1 cellular context compared by ENCODE assay signal in the genomic region with DNA sequence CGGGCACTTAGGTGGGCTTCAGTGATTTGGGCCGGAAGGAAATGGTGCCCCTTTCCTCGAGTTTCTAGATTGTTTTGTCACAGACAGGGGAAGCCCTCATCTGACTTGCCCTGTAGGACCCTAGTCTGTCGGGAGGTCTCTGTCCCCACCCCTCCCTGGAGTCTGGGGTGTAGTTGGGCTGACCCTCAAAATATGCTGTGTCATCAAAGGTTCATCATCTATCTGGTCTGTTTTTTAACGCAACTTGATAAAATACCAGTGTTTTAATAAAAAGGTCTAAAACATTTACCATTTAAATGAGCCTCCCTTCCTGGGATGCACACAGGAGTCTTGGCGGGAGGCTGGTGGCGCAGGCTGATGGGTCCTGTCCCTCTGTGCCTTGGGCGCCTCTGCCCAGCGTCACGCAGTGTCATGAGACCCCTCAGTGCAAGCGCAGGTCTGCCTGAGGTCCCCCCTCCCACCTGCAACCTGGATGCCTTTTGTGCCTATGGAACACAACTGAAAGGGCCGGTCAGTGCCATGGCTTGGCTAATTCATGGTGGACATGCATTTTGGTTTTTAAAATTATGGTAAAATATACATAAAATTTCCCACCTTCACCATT.
TF ChIP-seq lines count a peak whose summit lies in the region.

No MANE protein-coding gene starts in this region.

TF ChIP-seq in A549, 52 proteins besides CTCF, POLR2A, EP300 and RAD21 (continued from another document):
- TF ChIP-seq, protein P1, sequence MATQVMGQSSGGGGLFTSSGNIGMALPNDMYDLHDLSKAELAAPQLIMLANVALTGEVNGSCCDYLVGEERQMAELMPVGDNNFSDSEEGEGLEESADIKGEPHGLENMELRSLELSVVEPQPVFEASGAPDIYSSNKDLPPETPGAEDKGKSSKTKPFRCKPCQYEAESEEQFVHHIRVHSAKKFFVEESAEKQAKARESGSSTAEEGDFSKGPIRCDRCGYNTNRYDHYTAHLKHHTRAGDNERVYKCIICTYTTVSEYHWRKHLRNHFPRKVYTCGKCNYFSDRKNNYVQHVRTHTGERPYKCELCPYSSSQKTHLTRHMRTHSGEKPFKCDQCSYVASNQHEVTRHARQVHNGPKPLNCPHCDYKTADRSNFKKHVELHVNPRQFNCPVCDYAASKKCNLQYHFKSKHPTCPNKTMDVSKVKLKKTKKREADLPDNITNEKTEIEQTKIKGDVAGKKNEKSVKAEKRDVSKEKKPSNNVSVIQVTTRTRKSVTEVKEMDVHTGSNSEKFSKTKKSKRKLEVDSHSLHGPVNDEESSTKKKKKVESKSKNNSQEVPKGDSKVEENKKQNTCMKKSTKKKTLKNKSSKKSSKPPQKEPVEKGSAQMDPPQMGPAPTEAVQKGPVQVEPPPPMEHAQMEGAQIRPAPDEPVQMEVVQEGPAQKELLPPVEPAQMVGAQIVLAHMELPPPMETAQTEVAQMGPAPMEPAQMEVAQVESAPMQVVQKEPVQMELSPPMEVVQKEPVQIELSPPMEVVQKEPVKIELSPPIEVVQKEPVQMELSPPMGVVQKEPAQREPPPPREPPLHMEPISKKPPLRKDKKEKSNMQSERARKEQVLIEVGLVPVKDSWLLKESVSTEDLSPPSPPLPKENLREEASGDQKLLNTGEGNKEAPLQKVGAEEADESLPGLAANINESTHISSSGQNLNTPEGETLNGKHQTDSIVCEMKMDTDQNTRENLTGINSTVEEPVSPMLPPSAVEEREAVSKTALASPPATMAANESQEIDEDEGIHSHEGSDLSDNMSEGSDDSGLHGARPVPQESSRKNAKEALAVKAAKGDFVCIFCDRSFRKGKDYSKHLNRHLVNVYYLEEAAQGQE (IDR thresholded peaks at IDR 0.05): no peak
